Comparison of ENCODE assay signal across 1 cellular context in the genomic region with DNA sequence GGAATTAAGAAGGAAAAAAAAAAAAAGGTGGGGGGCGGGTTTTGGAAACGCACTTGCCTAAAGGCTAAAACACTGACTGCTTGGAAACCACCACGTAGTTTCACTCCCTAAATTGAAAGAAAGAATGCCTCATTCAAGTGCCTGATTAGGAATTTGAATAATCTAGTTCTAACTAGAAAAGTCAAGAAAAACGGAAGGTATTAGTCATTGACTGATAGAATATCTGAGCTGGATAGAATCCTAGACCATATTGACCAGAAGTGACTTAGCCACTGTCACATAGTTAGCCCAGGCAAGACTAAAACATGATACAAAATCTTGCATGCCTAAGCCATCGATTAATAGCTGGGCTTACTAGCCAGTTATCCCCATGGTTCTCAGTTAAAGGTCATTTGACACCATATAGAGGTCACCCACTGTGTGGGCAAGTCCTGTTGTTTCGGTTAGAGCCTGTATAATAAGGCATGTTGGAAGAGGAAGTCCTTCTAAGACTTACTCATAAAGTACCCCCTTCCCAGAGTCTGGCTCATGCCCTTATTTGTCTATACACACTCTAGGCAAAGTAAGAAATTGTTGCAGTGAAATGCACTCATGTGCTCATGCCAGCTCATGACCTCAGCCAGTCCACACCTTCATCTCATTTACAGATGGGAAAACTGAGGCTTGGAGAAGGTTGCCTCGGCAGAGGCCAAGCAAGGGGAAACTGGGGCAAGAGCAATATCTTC.
TF ChIP-seq lines count a peak whose summit lies in the region.

No MANE protein-coding gene starts in this region.

TF ChIP-seq in HCT116, 20 proteins besides CTCF, POLR2A, EP300 and RAD21 (continued from another document):
- TF ChIP-seq TCF7L2 (IDR thresholded peaks at IDR 0.05; ENCODE audit: borderline replicate concordance, extremely low read depth, insufficient read depth, insufficient read length), result no peak
- TF ChIP-seq, protein P1, sequence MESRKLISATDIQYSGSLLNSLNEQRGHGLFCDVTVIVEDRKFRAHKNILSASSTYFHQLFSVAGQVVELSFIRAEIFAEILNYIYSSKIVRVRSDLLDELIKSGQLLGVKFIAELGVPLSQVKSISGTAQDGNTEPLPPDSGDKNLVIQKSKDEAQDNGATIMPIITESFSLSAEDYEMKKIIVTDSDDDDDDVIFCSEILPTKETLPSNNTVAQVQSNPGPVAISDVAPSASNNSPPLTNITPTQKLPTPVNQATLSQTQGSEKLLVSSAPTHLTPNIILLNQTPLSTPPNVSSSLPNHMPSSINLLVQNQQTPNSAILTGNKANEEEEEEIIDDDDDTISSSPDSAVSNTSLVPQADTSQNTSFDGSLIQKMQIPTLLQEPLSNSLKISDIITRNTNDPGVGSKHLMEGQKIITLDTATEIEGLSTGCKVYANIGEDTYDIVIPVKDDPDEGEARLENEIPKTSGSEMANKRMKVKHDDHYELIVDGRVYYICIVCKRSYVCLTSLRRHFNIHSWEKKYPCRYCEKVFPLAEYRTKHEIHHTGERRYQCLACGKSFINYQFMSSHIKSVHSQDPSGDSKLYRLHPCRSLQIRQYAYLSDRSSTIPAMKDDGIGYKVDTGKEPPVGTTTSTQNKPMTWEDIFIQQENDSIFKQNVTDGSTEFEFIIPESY (IDR thresholded peaks at IDR 0.05; ENCODE audit: extremely low read depth, insufficient replicate concordance, low read length), result no peak
- no peak for TF ChIP-seq ELF1 (IDR thresholded peaks at IDR 0.05; ENCODE audit: borderline replicate concordance, low read depth)
- peak; percentile 80 for TF ChIP-seq SRF (IDR thresholded peaks at IDR 0.05; ENCODE audit: low read depth)
- TF ChIP-seq YY1 (IDR thresholded peaks at IDR 0.05; ENCODE audit: extremely low read depth, insufficient replicate concordance, low read depth, low read length), result no peak
